ENCODE assay signal across 8 cellular contexts in the genomic region with DNA sequence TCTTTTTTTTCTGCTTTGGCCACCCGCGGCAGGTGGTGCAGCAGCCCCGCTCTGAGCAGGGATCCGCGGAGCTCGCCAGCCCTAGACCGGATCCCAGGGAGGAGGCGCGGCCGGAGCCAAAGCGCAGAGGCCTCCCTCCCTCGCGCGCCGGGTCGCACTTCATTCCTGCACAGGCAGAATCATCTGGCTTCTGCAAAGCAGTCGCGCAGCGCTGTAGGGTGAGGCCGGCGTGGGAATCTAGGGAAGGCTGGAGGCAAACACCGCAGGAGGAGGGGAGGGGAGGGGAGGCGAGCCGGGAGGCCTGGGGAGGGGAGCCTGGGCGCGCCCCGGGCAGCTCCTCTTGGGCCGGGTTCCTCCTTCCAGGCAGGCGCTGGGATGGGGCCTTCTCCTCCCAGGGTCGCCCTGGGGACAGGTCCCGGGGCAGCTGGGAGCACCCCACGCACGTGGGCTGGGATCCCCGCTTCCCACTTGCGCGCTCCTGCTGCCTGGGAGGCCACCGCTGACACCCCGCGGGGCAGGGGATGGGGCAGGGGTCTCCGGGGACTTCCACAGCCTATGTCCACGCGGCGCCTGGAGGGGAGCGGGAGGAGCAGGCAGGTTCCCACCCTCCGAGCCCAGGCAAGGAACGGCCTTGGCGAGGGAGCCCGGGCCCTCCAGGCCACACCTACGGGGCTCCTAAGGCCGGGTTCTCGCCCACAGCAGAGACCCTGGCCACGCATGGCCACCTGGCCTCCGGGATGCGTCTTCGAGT. TPM values are rescaled to one million over a fixed set of nuclear protein-coding genes. Genes with fewer than 3 reads are reported as not detected.
DNase-seq lines count a peak whose midpoint lies in the region; ATAC-seq and TF ChIP-seq lines count a peak whose summit lies in the region.
"Had no signal": no experiment of that assay in that cellular context is flagged by ENCODE, and none has a peak within 500 bp of the region (broad histone marks: within the 10 kb centered on the region; RNA-seq: fewer than 3 reads in every experiment).

No MANE protein-coding gene starts in this region.

- peak overlapping the region; percentile 74 for H3K4me3 Mint-ChIP-seq in neural crest cell
- no peak overlapping the region for H3K4me3 Mint-ChIP-seq in T-helper 2 cell treated with Interferon-gamma antibody and Interleukin-4, amounts not matched to agents 5 μg/mL and 100 μg/mL, for 36 hours

- H3K27me3 Mint-ChIP-seq in neural crest cell (ENCODE audit: low read depth): peaks cover 34% of the 10 kb centered on the region
- H3K27me3 Mint-ChIP-seq in T-helper 2 cell treated with Interferon-gamma antibody and Interleukin-4, amounts not matched to agents 5 μg/mL and 100 μg/mL, for 36 hours (ENCODE audit: low read depth): no peaks in the 10 kb centered on the region

- peaks cover 4% of the 10 kb centered on the region for H3K27me3 ChIP-seq in left ventricle myocardium inferior (ENCODE audit: low read depth)
- H3K27me3 ChIP-seq in uterus: no peaks in the 10 kb centered on the region

- H3K27ac Mint-ChIP-seq in neural crest cell (ENCODE audit: unreplicated experiment): no peak overlapping the region
- no peak overlapping the region for H3K27ac Mint-ChIP-seq in T-helper 2 cell treated with Interferon-gamma antibody and Interleukin-4, amounts not matched to agents 5 μg/mL and 100 μg/mL, for 36 hours

- no peak for TF ChIP-seq POLR2A in uterus (IDR thresholded peaks at IDR 0.05)

- intact Hi-C loops in left ventricle myocardium inferior (cut with micrococcal nuclease) (no loop called here), uterus (cut with DNase I; ENCODE audit: low total_unique reads) (no loop called here)

- ATAC-seq in GM21390 (IDR thresholded peaks at IDR 0.05; ENCODE audit: unreplicated experiment) (no peak), GM19351 (IDR thresholded peaks at IDR 0.05; ENCODE audit: unreplicated experiment) (no peak)

- H3K9me3 ChIP-seq in left ventricle myocardium inferior (replicated peaks): no peaks in the 10 kb centered on the region
- no peaks in the 10 kb centered on the region for H3K9me3 ChIP-seq in uterus

- H3K36me3 Mint-ChIP-seq in neural crest cell (ENCODE audit: low read depth): no peaks in the 10 kb centered on the region
- peaks cover 52% of the 10 kb centered on the region for H3K36me3 Mint-ChIP-seq in T-helper 2 cell treated with Interferon-gamma antibody and Interleukin-4, amounts not matched to agents 5 μg/mL and 100 μg/mL, for 36 hours (ENCODE audit: low read depth)

- H3K4me1 Mint-ChIP-seq in neural crest cell: peaks cover 45% of the 10 kb centered on the region
- H3K4me1 Mint-ChIP-seq in T-helper 2 cell treated with Interferon-gamma antibody and Interleukin-4, amounts not matched to agents 5 μg/mL and 100 μg/mL, for 36 hours (ENCODE audit: low read depth): peaks cover 42% of the 10 kb centered on the region

- peak overlapping the region; percentile 67 for H3K4me3 ChIP-seq in left ventricle myocardium inferior
- peak overlapping the region; percentile 30 to 37 for H3K4me3 ChIP-seq in uterus

- no peaks in the 10 kb centered on the region for H3K9me3 Mint-ChIP-seq in neural crest cell
- H3K9me3 Mint-ChIP-seq in T-helper 2 cell treated with Interferon-gamma antibody and Interleukin-4, amounts not matched to agents 5 μg/mL and 100 μg/mL, for 36 hours: no peaks in the 10 kb centered on the region

- H3K36me3 ChIP-seq in left ventricle myocardium inferior: no peaks in the 10 kb centered on the region
- H3K36me3 ChIP-seq in uterus: no peaks in the 10 kb centered on the region

- H3K4me1 ChIP-seq in left ventricle myocardium inferior (peaks cover 74% of the 10 kb centered on the region), uterus (peaks cover 0 to 4% of the 10 kb centered on the region in 2 donors)

- DNase-seq in astrocyte of the hippocampus (ENCODE audit: low read depth, low spot score): peak; percentile 75
- DNase-seq in left ventricle myocardium inferior: peak; percentile 61
- peak; percentile 27 for DNase-seq in neural crest cell (ENCODE audit: low read depth, low spot score)
- DNase-seq in uterus: peak; percentile 65 to 66
- no peak for DNase-seq in T-helper 2 cell treated with Interferon-gamma antibody and Interleukin-4, amounts not matched to agents 5 μg/mL and 100 μg/mL, for 36 hours (ENCODE audit: low spot score)
- DNase-seq: hippocampal formation had no signal

- TF ChIP-seq CTCF in left ventricle myocardium inferior (IDR thresholded peaks at IDR 0.05; ENCODE audit: borderline replicate concordance) (no peak), neural crest cell (conservative IDR thresholded peaks at IDR 0.05) (no peak), uterus (IDR thresholded peaks at IDR 0.05) (no peak)

- H3K27ac ChIP-seq in left ventricle myocardium inferior (replicated peaks) (peak overlapping the region; percentile 90), uterus (peak overlapping the region; percentile 69 to 83)

RNA-seq across cellular contexts. Expression of a gene that starts 45.0 kb away (rescaled TPM):
- 35.0 TPM for total RNA-seq in left ventricle myocardium inferior
- 1.6 and 2.0 TPM in 2 replicates for total RNA-seq in neural crest cell
- 10 to 100 TPM; 12.1 to 52.2 (median 19.8) TPM for total RNA-seq in uterus
